ENCODE assay signal across 8 cellular contexts in the genomic region with DNA sequence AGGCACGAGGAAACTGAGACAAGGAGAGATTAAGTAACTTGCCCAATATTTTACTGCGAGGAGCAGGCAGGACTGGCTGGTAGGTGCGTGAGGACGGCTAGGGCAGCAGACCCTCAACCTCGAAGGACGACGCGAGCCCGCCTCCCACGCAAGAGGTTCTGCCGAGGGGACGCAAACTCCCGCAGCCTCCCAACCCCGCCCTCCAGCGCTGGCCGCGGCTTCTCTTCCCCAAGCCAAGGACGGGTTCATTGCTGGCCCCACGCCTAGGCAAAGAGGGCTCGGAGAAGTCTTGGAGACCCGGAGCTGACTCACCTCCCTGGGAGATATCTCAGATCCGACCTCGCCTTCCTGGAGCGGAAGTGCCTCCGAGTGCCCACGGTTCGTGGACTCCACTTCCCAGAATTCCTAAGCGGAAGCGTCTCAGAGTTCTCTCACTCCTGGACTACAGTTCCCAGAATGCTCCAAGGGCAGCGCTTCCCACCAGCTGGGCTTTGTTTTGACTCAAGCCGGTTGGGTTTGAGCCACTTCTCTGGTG. TPM values are rescaled to one million over a fixed set of nuclear protein-coding genes. Genes with fewer than 3 reads are reported as not detected.
A peak's percentile ranks its signal among the peaks of the same experiment; 100 is the strongest.
DNase-seq lines count a peak whose midpoint lies in the region; ATAC-seq and TF ChIP-seq lines count a peak whose summit lies in the region.

Gene ZNF235 (minus strand): TSS at position 367 of the 535 bp plus-strand sequence. CDS start 1,621 bp downstream, outside the sequence.

- peak within 1 kb of the TSS; percentile 79 for H3K27ac ChIP-seq in thymus (ENCODE audit: low read depth)

- no peaks in the 10 kb centered on the region for H3K27me3 Mint-ChIP-seq in osteocyte (ENCODE audit: unreplicated experiment)

- H3K27ac Mint-ChIP-seq in osteocyte (ENCODE audit: unreplicated experiment): peak within 1 kb of the TSS; percentile 90

- WGBS in thymus: under 1% methylated on average over 31 of the region's 31 CpGs

- intact Hi-C loops in Right ventricle myocardium inferior (cut with DNase I): loop anchor here (5.0 to 10.0 kb wide), 4 partner anchors 53 to 190 kb away; partner anchors contain the start of genes ZNF112, ZNF225, ZNF226 and ZNF227

- peak; percentile 88 for DNase-seq in GM03348 (ENCODE audit: low spot score)
- peak; percentile 87 for DNase-seq in HEK293T (ENCODE audit: extremely low spot score)
- DNase-seq in NB4 (ENCODE audit: low read depth): peak; percentile 91
- peak; percentile 19 for DNase-seq in SKM-1 (lab: John Stamatoyannopoulos, UW; ENCODE audit: unreplicated experiment)
- DNase-seq in activated naive CD8-positive, alpha-beta T cell treated with anti-CD3 and anti-CD28 coated beads, Interleukin-2, amount 50 U/mL, for 16 hours (ENCODE audit: low read depth, low spot score): peak; percentile 55
- DNase-seq in Right ventricle myocardium inferior (ENCODE audit: missing footprints): peak; percentile 92
- peak; percentile 93 for DNase-seq in osteocyte (ENCODE audit: extremely low spot score, unreplicated experiment)

- CTCF ChIA-PET in HEK293T (lab: Yijun Ruan, JAX): interaction anchor here (0.7 kb wide), 1 partner anchor 266 kb away, joined by 3 read pairs; no protein-coding TSS in a partner anchor

- H3K27me3 ChIP-seq in thymus (ENCODE audit: control insufficient read depth, insufficient read depth): no peaks in the 10 kb centered on the region

- H3K4me3 ChIP-seq in NB4 (ENCODE audit: low read depth, low read length): peak within 1 kb of the TSS; percentile 83
- H3K4me3 ChIP-seq in thymus (ENCODE audit: low read length): peak within 1 kb of the TSS; percentile 96

- no peaks in the 10 kb centered on the region for H3K9me3 ChIP-seq in thymus (ENCODE audit: control insufficient read depth)

- no peak for TF ChIP-seq POLR2A in NB4 (IDR thresholded peaks at IDR 0.05; ENCODE audit: extremely low read depth, insufficient read length)

- TF ChIP-seq CTCF in NB4 (IDR thresholded peaks at IDR 0.05; ENCODE audit: low read depth, low read length) (no peak), osteocyte (IDR thresholded peaks at IDR 0.05) (no peak)

- peaks cover 16% of the 10 kb centered on the region for H3K4me1 Mint-ChIP-seq in osteocyte (ENCODE audit: unreplicated experiment)

- H3K36me3 Mint-ChIP-seq in osteocyte (ENCODE audit: unreplicated experiment): peaks cover 29% of the 10 kb centered on the region

- peaks cover 10% of the 10 kb centered on the region for H3K36me3 ChIP-seq in thymus (ENCODE audit: control insufficient read depth, insufficient read depth)

- POLR2A ChIA-PET in HEK293T (lab: Yijun Ruan, JAX): interaction anchor here (1.0 to 1.4 kb wide), 2 partner anchors 92 to 140 kb away, joined by 3 to 4 read pairs; partner anchors contain the start of genes ZNF226 and ZNF227

- ATAC-seq in Right ventricle myocardium inferior: peak; percentile 100

- H3K9me3 Mint-ChIP-seq in osteocyte (ENCODE audit: unreplicated experiment): peaks cover 25% of the 10 kb centered on the region

- peak within 1 kb of the TSS; percentile 87 for H3K4me3 Mint-ChIP-seq in osteocyte (ENCODE audit: unreplicated experiment)

- H3K4me1 ChIP-seq in thymus (ENCODE audit: control insufficient read depth, insufficient read depth, low read length): peaks cover 10% of the 10 kb centered on the region

TF ChIP-seq in HEK293T, 16 proteins besides CTCF, POLR2A, EP300 and RAD21:
- TF ChIP-seq ELF4 (IDR thresholded peaks at IDR 0.05) (peak; percentile 75), ZNF384 (IDR thresholded peaks at IDR 0.05) (no peak), SUZ12 (IDR thresholded peaks at IDR 0.05) (peak; percentile 69), L3MBTL2 (conservative IDR thresholded peaks at IDR 0.05) (peak; percentile 84), SP1 (IDR thresholded peaks at IDR 0.05) (no peak), FOXM1 (IDR thresholded peaks at IDR 0.05; ENCODE audit: borderline replicate concordance) (no peak), LEF1 (IDR thresholded peaks at IDR 0.05; ENCODE audit: borderline replicate concordance) (no peak), FOXA1 (IDR thresholded peaks at IDR 0.05) (no peak), HDGF (IDR thresholded peaks at IDR 0.05; ENCODE audit: borderline replicate concordance) (no peak), FOXK2 (IDR thresholded peaks at IDR 0.05) (no peak)

RNA-seq across cellular contexts. Expression of gene ZNF235, which starts in this region (rescaled TPM):
- total RNA-seq in Right ventricle myocardium inferior (4.2 TPM), osteocyte (8.9 and 9.7 TPM in 2 replicates)
- 7.7 TPM for polyA plus RNA-seq in thymus

Comparison
In these comparisons a context has a peak if more than half of its experiments do, and no peak if none do; other contexts are left out.
1. Peak in every context shown above with its lines: DNase-seq, ATAC-seq, H3K4me3 ChIP-seq and H3K27ac ChIP-seq.
2. DNase-seq: peak in every context shown above with its lines; median percentile 93 in osteocyte; 92 in Right ventricle myocardium inferior; 91 in NB4; 88 in GM03348; 87 in HEK293T; 55 in activated naive CD8-positive, alpha-beta T cell treated with anti-CD3 and anti-CD28 coated beads, Interleukin-2, amount 50 U/mL, for 16 hours; 19 in SKM-1.